8 cellular contexts compared by ENCODE assay signal in genomic region chr19:46546194-46546896, GRCh38. TPM values are rescaled to one million over a fixed set of nuclear protein-coding genes. Genes with fewer than 3 reads are reported as not detected.
DNase-seq lines count a peak whose midpoint lies in the region; ATAC-seq and TF ChIP-seq lines count a peak whose summit lies in the region.

No MANE protein-coding gene starts in this region.

- TF ChIP-seq POLR2A in erythroblast (IDR thresholded peaks at IDR 0.05; ENCODE audit: low read length): no peak

- H3K9me3 Mint-ChIP-seq in natural killer cell treated with Interleukin-12 subunit alpha and Interleukin-12 subunit beta and Interleukin-15 and Interleukin-18, amount 100 ng/mL, for 72 hours: no peaks in the 10 kb centered on the region

- no peak overlapping the region for H3K27ac Mint-ChIP-seq in natural killer cell treated with Interleukin-12 subunit alpha and Interleukin-12 subunit beta and Interleukin-15 and Interleukin-18, amount 100 ng/mL, for 72 hours

- peaks cover 3 to 4% of the 10 kb centered on the region in 2 donors for H3K4me1 Mint-ChIP-seq in natural killer cell treated with Interleukin-12 subunit alpha and Interleukin-12 subunit beta and Interleukin-15 and Interleukin-18, amount 100 ng/mL, for 72 hours (ENCODE audit: low read depth in 2 of 2)

- DNase-seq in NCI-H2107 treated with DMSO at 0.1 percent for 48 hours (lab: John Stamatoyannopoulos, UW; ENCODE audit: unreplicated experiment): peak; percentile 20
- DNase-seq in NCI-H2107 (lab: John Stamatoyannopoulos, UW): no peak
- peak; percentile 17 for DNase-seq in NOMO-1 treated with dmso at 0.1 percent for 144 hours (lab: John Stamatoyannopoulos, UW; ENCODE audit: unreplicated experiment)
- peak; percentile 16 to 24 for DNase-seq in erythroblast (lab: John Stamatoyannopoulos, UW)
- no peak for DNase-seq in natural killer cell treated with Interleukin-12 subunit alpha and Interleukin-12 subunit beta and Interleukin-15 and Interleukin-18, amount 100 ng/mL, for 72 hours (ENCODE audit: low spot score)
- no peak for DNase-seq in GM20000 (ENCODE audit: low spot score)
- no peak for DNase-seq in stimulated activated CD4-positive, alpha-beta T cell treated with anti-CD3 and anti-CD28 coated beads, Interleukin-4, amount 100 ng/mL, for 4 hours
- DNase-seq in epidermal melanocyte (ENCODE audit: insufficient read length, low spot score): no peak

- no peak overlapping the region for H3K4me3 Mint-ChIP-seq in natural killer cell treated with Interleukin-12 subunit alpha and Interleukin-12 subunit beta and Interleukin-15 and Interleukin-18, amount 100 ng/mL, for 72 hours

- no peak for TF ChIP-seq CTCF in GM20000 (IDR thresholded peaks at IDR 0.05; ENCODE audit: extremely low read depth, missing control alignments)

- ATAC-seq in natural killer cell treated with Interleukin-12 subunit alpha and Interleukin-12 subunit beta and Interleukin-15 and Interleukin-18, amount 100 ng/mL, for 72 hours: peak; percentile 59 to 86

- peaks cover 6 to 13% of the 10 kb centered on the region in 2 donors for H3K27me3 Mint-ChIP-seq in natural killer cell treated with Interleukin-12 subunit alpha and Interleukin-12 subunit beta and Interleukin-15 and Interleukin-18, amount 100 ng/mL, for 72 hours

- H3K36me3 Mint-ChIP-seq in natural killer cell treated with Interleukin-12 subunit alpha and Interleukin-12 subunit beta and Interleukin-15 and Interleukin-18, amount 100 ng/mL, for 72 hours: peaks cover 11% of the 10 kb centered on the region

RNA-seq across cellular contexts. Expression of gene PNMA8B, which starts 50.7 kb away (rescaled TPM):
- not detected for total RNA-seq in natural killer cell treated with Interleukin-12 subunit alpha and Interleukin-12 subunit beta and Interleukin-15 and Interleukin-18, amount 100 ng/mL, for 72 hours

RNA-seq across cellular contexts. Expression of gene CALM3, which starts 54.8 kb away (rescaled TPM):
- 100 to 1,000 TPM; 305 to 309 TPM for total RNA-seq in natural killer cell treated with Interleukin-12 subunit alpha and Interleukin-12 subunit beta and Interleukin-15 and Interleukin-18, amount 100 ng/mL, for 72 hours

Comparison
In these comparisons a context has a peak if more than half of its experiments do, and no peak if none do; other contexts are left out.
1. DNase-seq: peak in NCI-H2107 treated with DMSO at 0.1 percent for 48 hours (single experiment), NOMO-1 treated with dmso at 0.1 percent for 144 hours (single experiment) and erythroblast (2 of 2); none in NCI-H2107 (single experiment), natural killer cell treated with Interleukin-12 subunit alpha and Interleukin-12 subunit beta and Interleukin-15 and Interleukin-18, amount 100 ng/mL, for 72 hours (single experiment), GM20000 (single experiment), stimulated activated CD4-positive, alpha-beta T cell treated with anti-CD3 and anti-CD28 coated beads, Interleukin-4, amount 100 ng/mL, for 4 hours (0 of 2) and epidermal melanocyte (single experiment).